8 cellular contexts compared by ENCODE assay signal in the genomic region with DNA sequence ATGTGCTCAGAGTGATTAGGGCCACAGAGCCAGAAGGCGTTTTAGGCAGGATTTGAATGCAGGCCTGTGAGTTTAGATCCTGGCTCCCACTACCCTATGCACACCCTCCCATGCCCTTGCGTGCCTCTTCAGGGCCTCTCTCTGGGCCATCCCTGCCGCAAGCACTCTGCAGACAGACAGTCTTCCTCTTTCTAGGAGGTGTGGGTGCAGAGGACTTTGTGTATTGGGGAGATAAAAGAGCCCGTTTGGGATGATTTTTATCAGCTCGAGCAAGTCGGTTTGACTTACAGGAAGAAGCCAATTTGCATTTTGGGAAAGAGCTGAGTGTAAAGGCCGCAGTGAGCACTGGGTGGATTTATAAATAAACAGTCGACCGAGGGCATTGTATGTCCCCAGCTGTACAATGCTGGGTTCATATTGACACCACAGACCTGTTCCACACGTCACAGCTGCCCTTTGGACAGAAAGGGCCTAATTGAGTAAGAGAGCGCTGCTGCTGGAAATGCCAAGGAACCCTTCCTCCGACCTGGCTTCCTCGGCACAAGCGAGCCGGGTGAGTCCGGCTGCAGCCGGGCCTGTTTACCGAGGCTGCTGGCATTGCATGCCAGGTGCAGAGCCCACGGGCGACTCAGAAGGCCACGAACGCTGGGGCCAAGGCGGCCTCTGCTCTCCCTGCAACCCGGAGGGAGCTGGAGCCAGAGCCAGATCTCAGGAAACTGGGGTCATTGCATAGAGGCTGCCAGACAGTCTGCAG. TPM values are rescaled to one million over a fixed set of nuclear protein-coding genes. Genes with fewer than 3 reads are reported as not detected.
DNase-seq lines count a peak whose midpoint lies in the region; ATAC-seq and TF ChIP-seq lines count a peak whose summit lies in the region.

No MANE protein-coding gene starts in this region.

- no peaks in the 10 kb centered on the region for H3K36me3 Mint-ChIP-seq in activated CD4-positive, alpha-beta T cell treated with anti-CD3 and anti-CD28 coated beads for 36 hours (ENCODE audit: low read depth)

- no peaks in the 10 kb centered on the region for H3K27me3 Mint-ChIP-seq in activated CD4-positive, alpha-beta T cell treated with anti-CD3 and anti-CD28 coated beads for 36 hours

- CTCF ChIA-PET in activated CD4-positive, alpha-beta T cell treated with anti-CD3 and anti-CD28 coated beads for 36 hours (lab: Charles Lee): no interaction called here
- CTCF ChIA-PET in GM10248 (lab: Yijun Ruan, JAX): interaction anchor here (1.1 to 1.4 kb wide), 2 partner anchors 9 to 1047 kb away, joined by 3 read pairs; no protein-coding TSS in a partner anchor

- TF ChIP-seq CTCF in GM10248 (IDR thresholded peaks at IDR 0.05; ENCODE audit: control extremely low read depth, extremely low read depth, low read depth, missing control alignments): no peak

- H3K27ac Mint-ChIP-seq in activated CD4-positive, alpha-beta T cell treated with anti-CD3 and anti-CD28 coated beads for 36 hours: peak overlapping the region; percentile 13

- H3K4me3 Mint-ChIP-seq in activated CD4-positive, alpha-beta T cell treated with anti-CD3 and anti-CD28 coated beads for 36 hours: no peak overlapping the region

- POLR2A ChIA-PET in activated CD4-positive, alpha-beta T cell treated with anti-CD3 and anti-CD28 coated beads for 36 hours (lab: Charles Lee): interaction anchor here (0.7 kb wide), 1 partner anchor 31 kb away, joined by 3 read pairs; no protein-coding TSS in a partner anchor
- POLR2A ChIA-PET in GM10248 (lab: Yijun Ruan, JAX): no interaction called here

- peaks cover 19% of the 10 kb centered on the region for H3K4me1 Mint-ChIP-seq in activated CD4-positive, alpha-beta T cell treated with anti-CD3 and anti-CD28 coated beads for 36 hours

- H3K9me3 Mint-ChIP-seq in activated CD4-positive, alpha-beta T cell treated with anti-CD3 and anti-CD28 coated beads for 36 hours (ENCODE audit: low read depth): no peaks in the 10 kb centered on the region

- ATAC-seq in activated CD4-positive, alpha-beta T cell treated with anti-CD3 and anti-CD28 coated beads for 36 hours: peak; percentile 40
- ATAC-seq in esophagus mucosa (peak; percentile 29), HG02973 (IDR thresholded peaks at IDR 0.05; ENCODE audit: unreplicated experiment) (no peak)

- intact Hi-C loops in activated CD4-positive, alpha-beta T cell treated with anti-CD3 and anti-CD28 coated beads for 36 hours (cut with DNase I, micrococcal nuclease): no loop called here

- no peak for DNase-seq in activated CD4-positive, alpha-beta T cell treated with anti-CD3 and anti-CD28 coated beads for 36 hours
- no peak for DNase-seq in activated CD4-positive, alpha-beta T cell treated with anti-CD3 and anti-CD28 coated beads for 4 hours
- peak; percentile 69 to 72 for DNase-seq in NCI-H526 (lab: John Stamatoyannopoulos, UW)
- peak; percentile 72 for DNase-seq in pons (ENCODE audit: low spot score)
- DNase-seq in effector CD8-positive, alpha-beta T cell (lab: John Stamatoyannopoulos, UW): no peak
- no peak for DNase-seq in GM10248 (ENCODE audit: extremely low spot score)

RNA-seq across cellular contexts. Expression of a gene that starts 25.1 kb away (rescaled TPM):
- 10 to 100 TPM; 33.9 to 34.3 TPM for total RNA-seq in activated CD4-positive, alpha-beta T cell treated with anti-CD3 and anti-CD28 coated beads for 36 hours
- total RNA-seq in esophagus mucosa: 43.8 TPM

Comparison
In these comparisons a context has a peak if more than half of its experiments do, and no peak if none do; other contexts are left out.
1. DNase-seq: peak in NCI-H526 (2 of 2) and pons (single experiment); none in activated CD4-positive, alpha-beta T cell treated with anti-CD3 and anti-CD28 coated beads for 36 hours (single experiment), activated CD4-positive, alpha-beta T cell treated with anti-CD3 and anti-CD28 coated beads for 4 hours (0 of 2), effector CD8-positive, alpha-beta T cell (single experiment) and GM10248 (single experiment).